ENCODE assay signal across 20 cellular contexts in the genomic region with DNA sequence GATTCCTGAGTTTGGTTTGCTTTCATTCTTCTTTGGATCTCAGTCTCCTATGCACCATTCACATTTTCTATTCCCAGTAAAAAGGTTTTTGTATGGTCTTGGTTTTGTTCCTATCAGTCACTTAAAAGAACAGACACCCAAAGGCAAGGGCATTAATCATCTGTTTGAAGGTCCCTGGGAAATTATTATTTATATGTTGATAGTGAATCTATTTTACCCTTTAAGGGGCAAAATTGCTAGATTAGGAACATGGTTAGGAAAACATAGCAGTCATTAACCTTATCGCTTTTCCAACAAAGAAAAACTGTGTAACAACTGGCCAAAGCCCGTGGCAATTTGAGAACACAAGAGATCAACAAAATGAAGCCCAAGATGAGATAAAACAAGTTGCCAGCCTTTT.
"Had no signal": no experiment of that assay in that cellular context is flagged by ENCODE, and none has a peak within 500 bp of the region (broad histone marks: within the 10 kb centered on the region; RNA-seq: fewer than 3 reads in every experiment).

No MANE protein-coding gene starts in this region.

- ATAC-seq: natural killer cell treated with Interleukin-12 subunit alpha and Interleukin-12 subunit beta and Interleukin-15 and Interleukin-18, amount 100 ng/mL, for 72 hours; pancreas; psoas muscle; right cardiac atrium; right lobe of liver; stimulated activated effector memory CD8-positive, alpha-beta T cell treated with anti-CD3 and anti-CD28 coated beads, Interleukin-12 subunit alpha, Interleukin-12 subunit beta, amount 100 ng/mL, for 72 hours; stimulated activated naive B cell treated with anti-CD40 and anti-IgM and Interleukin-4, amounts not matched to agents 10 μg/mL and 1 μg/mL and 100 μg/mL, for 72 hours had no signal

- DNase-seq: nephron progenitor cell; nucleus accumbens; pancreas; psoas muscle; right cardiac atrium; right lobe of liver; sigmoid colon; small intestine; stimulated activated CD4-positive, alpha-beta T cell treated with anti-CD3 and anti-CD28 coated beads, Interleukin-15, amount 100 ng/mL, for 24 hours; stimulated activated CD4-positive, alpha-beta T cell treated with anti-CD3 and anti-CD28 coated beads, Interleukin-2, amount 100 ng/mL, for 24 hours; stimulated activated CD4-positive, alpha-beta T cell treated with anti-CD3 and anti-CD28 coated beads, Interleukin-2, amount 100 ng/mL, for 48 hours; stimulated activated CD4-positive, alpha-beta T cell treated with anti-CD3 and anti-CD28 coated beads, Interleukin-4, amount 100 ng/mL, for 24 hours; stimulated activated naive B cell treated with anti-CD40 and anti-IgM and Interleukin-4, amounts not matched to agents 10 μg/mL and 1 μg/mL and 100 μg/mL, for 72 hours; stimulated activated naive CD4-positive, alpha-beta T cell treated with Interleukin-2 at 50 U/mL for 16 hours; stomach; thyroid gland; trophoblast cell; upper lobe of left lung had no signal
